7 cellular contexts compared by ENCODE assay signal in genomic region chr13:18233783-18234299, GRCh38.
"Had no signal": no experiment of that assay in that cellular context is flagged by ENCODE, and none has a peak within 500 bp of the region (broad histone marks: within the 10 kb centered on the region; RNA-seq: fewer than 3 reads in every experiment).

No MANE protein-coding gene starts in this region.

- H3K4me3 Mint-ChIP-seq: GM23338, H9 had no signal

- H3K4me3 ChIP-seq: GM23338, K562 had no signal

- DNase-seq: H9, HCEC 1CT, IMR-90, KG1 had no signal

- ATAC-seq: GM23338, K562 had no signal

- H3K4me2 ChIP-seq: GM23338 had no signal

- H2AFZ ChIP-seq: GM23338 had no signal

- H3K4me1 Mint-ChIP-seq: GM23338, H9 had no signal

- H3K27ac ChIP-seq: HL-60 had no signal

- H3K27ac Mint-ChIP-seq: GM23338, H9 had no signal
